In the genomic region with DNA sequence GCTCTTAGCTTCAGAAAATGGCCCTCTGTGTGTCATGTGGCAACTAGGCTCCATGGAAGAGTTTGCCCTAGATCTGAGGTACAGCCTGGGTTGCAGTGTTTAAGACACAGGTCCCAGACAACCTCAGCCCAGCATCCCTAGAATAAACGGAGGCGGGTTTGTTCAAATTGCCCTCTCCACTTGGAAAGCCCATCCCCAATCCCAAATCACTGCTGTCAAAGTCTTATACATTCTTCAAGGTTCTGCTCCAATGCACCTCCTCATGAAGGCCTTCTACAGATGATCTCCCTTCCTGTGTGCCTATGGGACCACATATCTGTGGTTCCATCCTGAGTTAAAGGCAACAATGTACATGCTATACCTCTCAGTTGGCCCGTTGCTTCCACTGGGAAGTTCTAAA, we compare ENCODE assay signal across 25 cellular contexts.
"Had no signal": no experiment of that assay in that cellular context is flagged by ENCODE, and none has a peak within 500 bp of the region (broad histone marks: within the 10 kb centered on the region; RNA-seq: fewer than 3 reads in every experiment).

No MANE protein-coding gene starts in this region.

- H3K4me2 ChIP-seq: neural progenitor cell had no signal

- H3K36me3 Mint-ChIP-seq: activated naive CD8-positive, alpha-beta T cell; mesothelial cell of epicardium; naive B cell; neural progenitor cell had no signal

- H3K4me1 ChIP-seq: gastrocnemius medialis, right lobe of liver, testis, transverse colon had no signal

- H2AFZ ChIP-seq: neural progenitor cell had no signal

- H3K27ac ChIP-seq: gastrocnemius medialis, neural progenitor cell, right lobe of liver, testis, transverse colon, VCaP had no signal

- H3K27me3 ChIP-seq: gastrocnemius medialis, neural progenitor cell, right lobe of liver, testis, transverse colon had no signal

- H3K27me3 Mint-ChIP-seq: activated naive CD8-positive, alpha-beta T cell had no signal

- ATAC-seq: gastrocnemius medialis; left cardiac atrium; right lobe of liver; stimulated activated naive CD8-positive, alpha-beta T cell treated with anti-CD3 and anti-CD28 coated beads, Interleukin-15, Interleukin-2, amounts not matched to agents 100 U/mL and 50 U/mL, for 24 hours had no signal

- H3K36me3 ChIP-seq: gastrocnemius medialis, neural progenitor cell, right lobe of liver, transverse colon had no signal

- H3K27ac Mint-ChIP-seq: activated naive CD8-positive, alpha-beta T cell; mesothelial cell of epicardium; neural progenitor cell; T-helper 1 cell treated with Interleukin-12 subunit alpha and Interleukin-12 subunit beta and Interleukin-4 antibody, amounts not matched to agents 30 μg/mL and 1 μg/mL, for 36 hours had no signal

- H3K4me3 Mint-ChIP-seq: activated naive CD8-positive, alpha-beta T cell; mesothelial cell of epicardium; naive B cell; neural progenitor cell; T-helper 1 cell treated with Interleukin-12 subunit alpha and Interleukin-12 subunit beta and Interleukin-4 antibody, amounts not matched to agents 30 μg/mL and 1 μg/mL, for 36 hours had no signal

- H3K4me3 ChIP-seq: gastrocnemius medialis, neural progenitor cell, right lobe of liver, testis, transverse colon had no signal

- H3K9me3 Mint-ChIP-seq: mesothelial cell of epicardium; T-helper 1 cell treated with Interleukin-12 subunit alpha and Interleukin-12 subunit beta and Interleukin-4 antibody, amounts not matched to agents 30 μg/mL and 1 μg/mL, for 36 hours had no signal

- H3K9ac ChIP-seq: neural progenitor cell had no signal

- H3K9me3 ChIP-seq: gastrocnemius medialis, right lobe of liver, testis, transverse colon had no signal

- DNase-seq: activated CD4-positive, alpha-beta T cell treated with anti-CD3 and anti-CD28 coated beads for 48 hours; activated CD4-positive, alpha-beta T cell treated with anti-CD3 and anti-CD28 coated beads, Interleukin-2, amount 50 U/mL, for 48 hours; activated effector memory CD4-positive, alpha-beta T cell treated with Interleukin-2 at 50 U/mL for 16 hours; activated naive CD4-positive, alpha-beta T cell treated with Interleukin-2 at 50 U/mL for 16 hours; anterior cingulate cortex; dermis blood vessel endothelial cell; effector CD8-positive, alpha-beta T cell; gastrocnemius medialis; glutamatergic neuron; left cardiac atrium; naive B cell; occipital lobe; posterior cingulate gyrus; right lobe of liver; stimulated activated CD4-positive, alpha-beta T cell treated with anti-CD3 and anti-CD28 coated beads, Interleukin-2, amount 100 ng/mL, for 48 hours; stimulated activated naive CD8-positive, alpha-beta T cell treated with anti-CD3 and anti-CD28 coated beads, Interleukin-15, Interleukin-2, amounts not matched to agents 100 U/mL and 50 U/mL, for 24 hours; SW 1271; T-helper 9 cell; testis; transverse colon had no signal
